1 cellular context compared by ENCODE assay signal in genomic region chr2:69781321-69782248, GRCh38.
A peak's percentile ranks its signal among the peaks of the same experiment; 100 is the strongest.
TF ChIP-seq lines count a peak whose summit lies in the region.

No MANE protein-coding gene starts in this region.

TF ChIP-seq in K562, 482 proteins besides CTCF, POLR2A, EP300 and RAD21 (continued from another document and continues in another):
- TF ChIP-seq RERE (CRISPR knock-in tag; IDR thresholded peaks at IDR 0.05; ENCODE audit: borderline replicate concordance) (no peak), ZNF431 (CRISPR knock-in tag; IDR thresholded peaks at IDR 0.05) (no peak), NR4A1 (CRISPR knock-in tag; IDR thresholded peaks at IDR 0.05) (no peak), NR4A1 (tag; IDR thresholded peaks at IDR 0.05) (no peak), ZFP91 (CRISPR knock-in tag; IDR thresholded peaks at IDR 0.05) (no peak), ZNF57 (CRISPR knock-in tag; IDR thresholded peaks at IDR 0.05) (no peak), NBN (IDR thresholded peaks at IDR 0.05; ENCODE audit: low read depth) (no peak), CEBPG (CRISPR knock-in tag; IDR thresholded peaks at IDR 0.05) (no peak; the same call in 1 of the 2 replicates), CEBPG (tag; conservative IDR thresholded peaks at IDR 0.05 in 1 of 2, IDR thresholded peaks at IDR 0.05 in 1 of 2) (peak in 1 of 2 experiments; percentile 71; a peak in 2 of 4 replicates), POU5F1 (IDR thresholded peaks at IDR 0.05; ENCODE audit: borderline replicate concordance, low read depth, low read length, partially characterized antibody) (no peak), TBP (optimal IDR thresholded peaks at IDR 0.05; ENCODE audit: low read depth, low read length) (no peak), CREB3L1 (IDR thresholded peaks at IDR 0.05; ENCODE audit: borderline replicate concordance, low read depth) (no peak), MTA2 (IDR thresholded peaks at IDR 0.05; ENCODE audit: low read depth) (0 out of 2 replicates have a peak, but pooled peaks have one; percentile 36), NCOR1 (IDR thresholded peaks at IDR 0.05) (peak; percentile 64), PML (IDR thresholded peaks at IDR 0.05; ENCODE audit: low read length) (peak; percentile 37; the same call in 1 of the 2 replicates), L3MBTL2 (IDR thresholded peaks at IDR 0.05) (no peak), NFIC (IDR thresholded peaks at IDR 0.05) (0 out of 2 replicates have a peak, but pooled peaks have one; percentile 34), PHB2 (IDR thresholded peaks at IDR 0.05; ENCODE audit: low read depth) (no peak), GTF2A2 (tag; IDR thresholded peaks at IDR 0.05) (no peak), ARNT (IDR thresholded peaks at IDR 0.05) (no peak), TEAD4 (IDR thresholded peaks at IDR 0.05; ENCODE audit: low read length) (peak; percentile 88), TEAD4 (CRISPR knock-in tag; IDR thresholded peaks at IDR 0.05; ENCODE audit: borderline replicate concordance) (no peak), PURB (CRISPR knock-in tag; IDR thresholded peaks at IDR 0.05; ENCODE audit: low read depth) (no peak), TCF3 (CRISPR knock-in tag; IDR thresholded peaks at IDR 0.05) (peak; percentile 88), ZNF124 (CRISPR knock-in tag; IDR thresholded peaks at IDR 0.05) (no peak), IRF2 (CRISPR knock-in tag; IDR thresholded peaks at IDR 0.05) (no peak), ZBTB8A (IDR thresholded peaks at IDR 0.05; ENCODE audit: partially characterized antibody) (no peak), ZNF76 (CRISPR knock-in tag; IDR thresholded peaks at IDR 0.05; ENCODE audit: borderline replicate concordance) (no peak), ZNF592 (IDR thresholded peaks at IDR 0.05) (no peak), KDM1A (IDR thresholded peaks at IDR 0.05) (peak; percentile 32 to 56; a peak in 1 of 4 replicates), ZNF174 (CRISPR knock-in tag; IDR thresholded peaks at IDR 0.05) (no peak), STAT5A (IDR thresholded peaks at IDR 0.05; ENCODE audit: borderline replicate concordance, low read length) (peak; percentile 17; the same call in 1 of the 2 replicates), CBFA2T3 (IDR thresholded peaks at IDR 0.05) (peak; percentile 88), TAL1 (IDR thresholded peaks at IDR 0.05) (peak; percentile 69), DACH1 (IDR thresholded peaks at IDR 0.05; ENCODE audit: partially characterized antibody) (peak; percentile 10), JUND (IDR thresholded peaks at IDR 0.05; ENCODE audit: borderline replicate concordance, low read depth, low read length) (no peak), JUND (tag; IDR thresholded peaks at IDR 0.05; ENCODE audit: borderline replicate concordance, low read depth, low read length) (no peak), PBX2 (CRISPR knock-in tag; IDR thresholded peaks at IDR 0.05; ENCODE audit: low read depth) (no peak), PBX2 (tag; conservative IDR thresholded peaks at IDR 0.05; ENCODE audit: low read depth) (peak; percentile 61), IRF9 (tag; IDR thresholded peaks at IDR 0.05) (no peak), JUN (IDR thresholded peaks at IDR 0.05; ENCODE audit: borderline replicate concordance, low read depth, low read length) (no peak), JUN (CRISPR knock-in tag; IDR thresholded peaks at IDR 0.05; ENCODE audit: borderline replicate concordance) (no peak), ZNF384 (IDR thresholded peaks at IDR 0.05; ENCODE audit: low read depth, low read length) (no peak), KDM2B (CRISPR knock-in tag; IDR thresholded peaks at IDR 0.05) (no peak), PHF8 (IDR thresholded peaks at IDR 0.05; ENCODE audit: borderline replicate concordance, low read length) (no peak), CBFA2T2 (conservative IDR thresholded peaks at IDR 0.05) (peak; percentile 79), RUNX1 (IDR thresholded peaks at IDR 0.05; ENCODE audit: low read depth) (no peak), POLR2G (IDR thresholded peaks at IDR 0.05; ENCODE audit: low read depth, low read length) (no peak), HSF4 (CRISPR knock-in tag; IDR thresholded peaks at IDR 0.05; ENCODE audit: borderline replicate concordance) (no peak), ARID1B (IDR thresholded peaks at IDR 0.05) (peak; percentile 70), SETDB1 (IDR thresholded peaks at IDR 0.05; ENCODE audit: low read length) (no peak), SOX6 (IDR thresholded peaks at IDR 0.05) (0 out of 2 replicates have a peak, but pooled peaks have one; percentile 44), ETS2 (tag; IDR thresholded peaks at IDR 0.05; ENCODE audit: borderline replicate concordance, poor library complexity, severe bottlenecking) (no peak), TRIM24 (IDR thresholded peaks at IDR 0.05) (peak; percentile 50 to 55; a peak in 2 of 4 replicates), HOXB6 (CRISPR knock-in tag; IDR thresholded peaks at IDR 0.05; ENCODE audit: borderline replicate concordance) (no peak), NUFIP1 (IDR thresholded peaks at IDR 0.05; ENCODE audit: partially characterized antibody) (no peak), CEBPB (tag; IDR thresholded peaks at IDR 0.05) (peak; percentile 85), TCF7 (IDR thresholded peaks at IDR 0.05; ENCODE audit: borderline replicate concordance) (no peak)
